ENCODE assay signal across 19 cellular contexts in the genomic region with DNA sequence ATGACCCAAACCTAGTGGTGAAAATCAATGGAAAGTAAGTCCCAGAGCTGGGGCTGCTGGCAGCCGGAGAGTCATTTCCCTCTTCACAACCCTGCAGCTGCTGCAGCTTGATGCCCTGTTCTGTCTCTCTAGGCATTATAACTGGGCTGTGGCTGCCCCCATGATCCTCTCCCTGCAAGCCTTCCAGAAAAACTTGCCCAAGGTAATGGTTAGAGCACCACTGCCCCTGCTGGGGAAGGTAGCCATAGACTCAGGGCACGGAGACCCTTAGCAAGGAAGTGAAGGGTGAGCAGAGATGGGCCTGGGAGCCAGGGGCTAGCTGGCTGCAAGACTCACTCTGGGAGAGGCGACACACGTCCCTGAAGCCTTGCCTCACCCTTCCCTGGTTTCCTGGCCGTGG. TPM values are rescaled to one million over a fixed set of nuclear protein-coding genes. Genes with fewer than 3 reads are reported as not detected.
A peak's percentile ranks its signal among the peaks of the same experiment; 100 is the strongest.
DNase-seq lines count a peak whose midpoint lies in the region; ATAC-seq, FAIRE-seq and TF ChIP-seq lines count a peak whose summit lies in the region.
"Had no signal": no experiment of that assay in that cellular context is flagged by ENCODE, and none has a peak within 500 bp of the region (broad histone marks: within the 10 kb centered on the region; RNA-seq: fewer than 3 reads in every experiment).

No MANE protein-coding gene starts in this region.

- FAIRE-seq in frontal cortex (lab: Jason Lieb, UNC): no peak
- FAIRE-seq: A549 had no signal

- ATAC-seq in HG02610 (IDR thresholded peaks at IDR 0.05; ENCODE audit: unreplicated experiment) (no peak), HG03097 (IDR thresholded peaks at IDR 0.05; ENCODE audit: low FRiP score, unreplicated experiment) (no peak)

- H3K4me3 ChIP-seq in AG09309 (ENCODE audit: control insufficient read depth, low read depth, low read length): no peak overlapping the region
- H3K4me3 ChIP-seq: A549, BLaER1, SJCRH30 had no signal

- TF ChIP-seq CTCF in AG09309 (IDR thresholded peaks at IDR 0.05; ENCODE audit: control insufficient read depth, insufficient read depth, low read depth, low read length, missing control alignments) (peak; percentile 5), GM12874 (IDR thresholded peaks at IDR 0.05; ENCODE audit: insufficient read depth, low read depth, low read length) (0 out of 2 replicates have a peak, but pooled peaks have one; percentile 3)

- DNase-seq in AG09309 (ENCODE audit: low read depth): no peak
- DNase-seq in NAMALWA (ENCODE audit: low spot score): peak; percentile 22
- DNase-seq in cerebellar cortex (ENCODE audit: low spot score): peak; percentile 29
- no peak for DNase-seq in frontal cortex (ENCODE audit: low spot score in 2 of 2)
- no peak for DNase-seq in SKM-1 (lab: John Stamatoyannopoulos, UW; ENCODE audit: unreplicated experiment)
- DNase-seq: CD4-positive, alpha-beta memory T cell; Kasumi-1; MM.1S; NCI-H1105; NCI-H2081 treated with DMSO at 0.1 percent for 48 hours; NCI-H510A; NCI-H774 had no signal

RNA-seq across cellular contexts. Expression of a gene that starts 12.0 kb away (rescaled TPM):
- total RNA-seq in frontal cortex: 0.41 TPM

RNA-seq across cellular contexts. Expression of a gene that starts 14.0 kb away (rescaled TPM):
- 1.6 TPM for total RNA-seq in frontal cortex
- total RNA-seq: CD4-positive, alpha-beta memory T cell; HT-29 had no signal

RNA-seq across cellular contexts. Expression of a gene that starts 35.1 kb away (rescaled TPM):
- 14.3 TPM for total RNA-seq in frontal cortex

Comparison
In these comparisons a context has a peak if more than half of its experiments do, and no peak if none do; other contexts are left out.
1. DNase-seq: peak in NAMALWA (single experiment) and cerebellar cortex (single experiment); none in AG09309 (single experiment), frontal cortex (0 of 2) and SKM-1 (single experiment).